Comparison of ENCODE assay signal across 1 cellular context in genomic region chr6:10733863-10734262, GRCh38.
TF ChIP-seq lines count a peak whose summit lies in the region.

No MANE protein-coding gene starts in this region.

TF ChIP-seq in IMR-90, 13 proteins besides CTCF, POLR2A, EP300 and RAD21:
- TF ChIP-seq, protein P1, sequence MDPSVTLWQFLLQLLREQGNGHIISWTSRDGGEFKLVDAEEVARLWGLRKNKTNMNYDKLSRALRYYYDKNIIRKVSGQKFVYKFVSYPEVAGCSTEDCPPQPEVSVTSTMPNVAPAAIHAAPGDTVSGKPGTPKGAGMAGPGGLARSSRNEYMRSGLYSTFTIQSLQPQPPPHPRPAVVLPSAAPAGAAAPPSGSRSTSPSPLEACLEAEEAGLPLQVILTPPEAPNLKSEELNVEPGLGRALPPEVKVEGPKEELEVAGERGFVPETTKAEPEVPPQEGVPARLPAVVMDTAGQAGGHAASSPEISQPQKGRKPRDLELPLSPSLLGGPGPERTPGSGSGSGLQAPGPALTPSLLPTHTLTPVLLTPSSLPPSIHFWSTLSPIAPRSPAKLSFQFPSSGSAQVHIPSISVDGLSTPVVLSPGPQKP (IDR thresholded peaks at IDR 0.05; ENCODE audit: borderline replicate concordance, low read depth, low read length) = no peak
- TF ChIP-seq NFE2L2 (IDR thresholded peaks at IDR 0.05; ENCODE audit: low read depth, low read length) (no peak), CEBPB (IDR thresholded peaks at IDR 0.05; ENCODE audit: low read depth, low read length) (no peak)
TF ChIP-seq in IMR-90: peak in this region for 0.
